Comparison of ENCODE assay signal across 23 cellular contexts in genomic region chr7:12964836-12965235, GRCh38.
"Had no signal": no experiment of that assay in that cellular context is flagged by ENCODE, and none has a peak within 500 bp of the region (broad histone marks: within the 10 kb centered on the region; RNA-seq: fewer than 3 reads in every experiment).

No MANE protein-coding gene starts in this region.

- ATAC-seq: gastroesophageal sphincter; lower lobe of right lung; naive thymus-derived CD4-positive, alpha-beta T cell; pancreas; right cardiac atrium; stimulated activated naive CD8-positive, alpha-beta T cell treated with anti-CD3 and anti-CD28 coated beads, Interleukin-15, Interleukin-2, amounts not matched to agents 100 U/mL and 50 U/mL, for 24 hours; upper lobe of right lung had no signal

- H3K4me1 ChIP-seq: esophagus muscularis mucosa, gastroesophageal sphincter, left ventricle myocardium inferior, lower lobe of right lung, tibial artery, upper lobe of right lung, vagina had no signal

- H3K4me3 Mint-ChIP-seq: endodermal cell; naive thymus-derived CD4-positive, alpha-beta T cell; neural crest cell had no signal

- H3K9me3 Mint-ChIP-seq: endodermal cell, neural crest cell had no signal

- H3K4me2 ChIP-seq: smooth muscle cell had no signal

- H3K27ac ChIP-seq: coronary artery, esophagus muscularis mucosa, gastroesophageal sphincter, left ventricle myocardium inferior, lower lobe of right lung, pancreas, suprapubic skin, tibial artery, upper lobe of right lung, vagina had no signal

- H3K27ac Mint-ChIP-seq: endodermal cell; naive thymus-derived CD4-positive, alpha-beta T cell; progenitor cell of endocrine pancreas had no signal

- H3K9me3 ChIP-seq: esophagus muscularis mucosa, gastroesophageal sphincter, left ventricle myocardium inferior, lower lobe of right lung, pancreas, suprapubic skin, tibial artery, upper lobe of right lung, vagina had no signal

- H3K27me3 ChIP-seq: esophagus muscularis mucosa, gastroesophageal sphincter, pancreas, suprapubic skin, tibial artery, upper lobe of right lung, vagina had no signal

- H3K4me3 ChIP-seq: coronary artery, esophagus muscularis mucosa, gastroesophageal sphincter, left ventricle myocardium inferior, lower lobe of right lung, pancreas, smooth muscle cell, suprapubic skin, tibial artery, upper lobe of right lung, vagina had no signal

- H3K36me3 Mint-ChIP-seq: naive thymus-derived CD4-positive, alpha-beta T cell had no signal

- H3K36me3 ChIP-seq: esophagus muscularis mucosa, gastroesophageal sphincter, left ventricle myocardium inferior, lower lobe of right lung, pancreas, suprapubic skin, tibial artery, upper lobe of right lung, vagina had no signal

- DNase-seq: effector CD4-positive, alpha-beta T cell; endodermal cell; glutamatergic neuron; islet precursor cell; left ventricle myocardium inferior; lower lobe of right lung; mesendoderm; naive thymus-derived CD4-positive, alpha-beta T cell; nucleus accumbens; pancreas; right cardiac atrium; stimulated activated CD4-positive, alpha-beta T cell treated with anti-CD3 and anti-CD28 coated beads, Interleukin-2, amount 100 ng/mL, for 48 hours; stimulated activated naive CD8-positive, alpha-beta T cell treated with anti-CD3 and anti-CD28 coated beads, Interleukin-15, Interleukin-2, amounts not matched to agents 100 U/mL and 50 U/mL, for 24 hours; tibial artery; upper lobe of right lung had no signal

- H3K4me1 Mint-ChIP-seq: naive thymus-derived CD4-positive, alpha-beta T cell had no signal
